ENCODE assay signal across 1 cellular context in the genomic region with DNA sequence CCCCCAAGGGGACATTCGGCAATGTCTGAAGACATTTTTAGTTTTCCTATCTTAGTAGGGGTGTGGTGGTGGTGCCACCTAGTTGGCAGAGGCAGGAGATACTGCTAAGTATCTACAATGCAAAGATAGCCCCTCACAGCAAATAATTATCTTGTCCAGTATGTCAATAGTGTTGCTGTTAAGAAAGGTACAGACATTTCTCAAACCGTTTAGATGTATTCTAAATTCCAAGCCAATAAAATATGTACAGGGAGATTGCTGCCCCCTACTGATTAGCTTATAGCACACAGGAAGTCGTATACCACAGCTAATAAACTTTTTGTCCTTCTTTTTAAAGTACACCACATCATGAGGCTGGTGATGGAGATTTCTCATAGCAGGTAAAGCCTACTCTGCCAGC.
TF ChIP-seq lines count a peak whose summit lies in the region.

No MANE protein-coding gene starts in this region.

TF ChIP-seq in liver, 16 proteins besides CTCF, POLR2A, EP300 and RAD21:
- TF ChIP-seq YY1 (IDR thresholded peaks at IDR 0.05): no peak
- TF ChIP-seq FOXA2 (IDR thresholded peaks at IDR 0.05): no peak
- TF ChIP-seq EGR1 (IDR thresholded peaks at IDR 0.05; ENCODE audit: low read depth in 2 of 2): no peak
- no peak for TF ChIP-seq FOXA1 (IDR thresholded peaks at IDR 0.05)
- TF ChIP-seq NR2F2 (IDR thresholded peaks at IDR 0.05): no peak
- no peak for TF ChIP-seq MAX (IDR thresholded peaks at IDR 0.05)
- no peak for TF ChIP-seq GABPA (IDR thresholded peaks at IDR 0.05 in 1 of 2, conservative IDR thresholded peaks at IDR 0.05 in 1 of 2)
- TF ChIP-seq, protein P1, sequence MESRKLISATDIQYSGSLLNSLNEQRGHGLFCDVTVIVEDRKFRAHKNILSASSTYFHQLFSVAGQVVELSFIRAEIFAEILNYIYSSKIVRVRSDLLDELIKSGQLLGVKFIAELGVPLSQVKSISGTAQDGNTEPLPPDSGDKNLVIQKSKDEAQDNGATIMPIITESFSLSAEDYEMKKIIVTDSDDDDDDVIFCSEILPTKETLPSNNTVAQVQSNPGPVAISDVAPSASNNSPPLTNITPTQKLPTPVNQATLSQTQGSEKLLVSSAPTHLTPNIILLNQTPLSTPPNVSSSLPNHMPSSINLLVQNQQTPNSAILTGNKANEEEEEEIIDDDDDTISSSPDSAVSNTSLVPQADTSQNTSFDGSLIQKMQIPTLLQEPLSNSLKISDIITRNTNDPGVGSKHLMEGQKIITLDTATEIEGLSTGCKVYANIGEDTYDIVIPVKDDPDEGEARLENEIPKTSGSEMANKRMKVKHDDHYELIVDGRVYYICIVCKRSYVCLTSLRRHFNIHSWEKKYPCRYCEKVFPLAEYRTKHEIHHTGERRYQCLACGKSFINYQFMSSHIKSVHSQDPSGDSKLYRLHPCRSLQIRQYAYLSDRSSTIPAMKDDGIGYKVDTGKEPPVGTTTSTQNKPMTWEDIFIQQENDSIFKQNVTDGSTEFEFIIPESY (IDR thresholded peaks at IDR 0.05): no peak
- no peak for TF ChIP-seq TAF1 (conservative IDR thresholded peaks at IDR 0.05)
- TF ChIP-seq JUND (IDR thresholded peaks at IDR 0.05): no peak
- TF ChIP-seq HNF4A (conservative IDR thresholded peaks at IDR 0.05): no peak
- TF ChIP-seq HNF4G (IDR thresholded peaks at IDR 0.05): no peak
- TF ChIP-seq RXRA (IDR thresholded peaks at IDR 0.05): no peak
- no peak for TF ChIP-seq REST (IDR thresholded peaks at IDR 0.05)
- no peak for TF ChIP-seq SP1 (IDR thresholded peaks at IDR 0.05)
